ENCODE assay signal across 8 cellular contexts in genomic region chr2:130181880-130182682, GRCh38. TPM values are rescaled to one million over a fixed set of nuclear protein-coding genes. Genes with fewer than 3 reads are reported as not detected.
DNase-seq lines count a peak whose midpoint lies in the region; ATAC-seq and TF ChIP-seq lines count a peak whose summit lies in the region.
"Not testable (repeated sequence)": the region's sequence is repeated elsewhere in the genome, so short reads cannot be mapped to it uniquely, and the experiment has no call there.

TSS of gene MZT2B (plus strand) at chr2:130182262. CDS start at chr2:130182283, 21 bp downstream.

- H2AFZ ChIP-seq in SU-DHL-6 (ENCODE audit: low read depth, low read length, severe bottlenecking) (peak within 1 kb of the TSS; percentile 74), trophoblast cell (ENCODE audit: insufficient read depth, low read length, poor library complexity) (peak within 1 kb of the TSS; percentile 98)

- H3K9me2 ChIP-seq in SU-DHL-6 (replicated peaks; ENCODE audit: insufficient read depth, low read length), result not testable (repeated sequence)

- H4K8ac ChIP-seq in trophoblast cell (ENCODE audit: low read depth, low read length), result peak within 1 kb of the TSS; percentile 100

- H4K12ac ChIP-seq in trophoblast cell (ENCODE audit: low read depth, low read length), result peak within 1 kb of the TSS; percentile 95

- H2BK12ac ChIP-seq in trophoblast cell (ENCODE audit: low read length), result not testable (repeated sequence)

- peak within 1 kb of the TSS; percentile 97 for H2AK5ac ChIP-seq in trophoblast cell (ENCODE audit: low read length)

- H2BK120ac ChIP-seq in trophoblast cell (ENCODE audit: insufficient read depth, low read length, poor library complexity), result peak within 1 kb of the TSS; percentile 95

- not testable (repeated sequence) for TF ChIP-seq EP300 in tibial nerve (IDR thresholded peaks at IDR 0.05)

- TF ChIP-seq CTCF in GM12874 (IDR thresholded peaks at IDR 0.05; ENCODE audit: insufficient read depth, low read depth, low read length) (peak; percentile 78), tibial nerve (IDR thresholded peaks at IDR 0.05) (peak; percentile 82 to 96 (median 93))
- TF ChIP-seq CTCF in SU-DHL-6 (IDR thresholded peaks at IDR 0.05; ENCODE audit: insufficient read depth, low read length, poor library complexity, severe bottlenecking), result not testable (repeated sequence)

- not testable (repeated sequence) for H3K27me3 Mint-ChIP-seq in activated naive CD8-positive, alpha-beta T cell treated with anti-CD3 and anti-CD28 coated beads, Interleukin-2, amount 10 ng/mL, durations not matched to agents 7 days and 5 days

- peak within 1 kb of the TSS; percentile 33 for H3K23ac ChIP-seq in trophoblast cell (ENCODE audit: low read length)

- peaks cover 12% of the 10 kb centered on the region for H3K79me1 ChIP-seq in trophoblast cell (ENCODE audit: low read length)

- H2BK5ac ChIP-seq in trophoblast cell (ENCODE audit: low read depth, low read length, poor library complexity), result peak within 1 kb of the TSS; percentile 95

- POLR2A ChIA-PET in activated naive CD8-positive, alpha-beta T cell treated with anti-CD3 and anti-CD28 coated beads, Interleukin-2, amount 10 ng/mL, durations not matched to agents 7 days and 5 days (lab: Charles Lee), result interaction anchor here (0.8 to 4.4 kb wide), 3 partner anchors 12 to 160 kb away, joined by 3 to 38 read pairs (median 26); partner anchors contain the start of gene IMP4

- H3K9me3 ChIP-seq in SU-DHL-6 (ENCODE audit: insufficient read depth, low read length); trophoblast cell (ENCODE audit: insufficient read depth, low read depth, low read length); tibial nerve: not testable (repeated sequence)

- peak within 1 kb of the TSS; percentile 94 for H4K91ac ChIP-seq in trophoblast cell (ENCODE audit: low read depth, low read length)

- peak within 1 kb of the TSS; percentile 97 for H3K4ac ChIP-seq in trophoblast cell (ENCODE audit: low read depth, low read length)

- H3K9ac ChIP-seq in SU-DHL-6 (ENCODE audit: low read length) (peak within 1 kb of the TSS; percentile 85), trophoblast cell (ENCODE audit: low read length) (peak within 1 kb of the TSS; percentile 94)

- intact Hi-C loops in Right ventricle myocardium superior (cut with DNase I), result loop anchor here (10.0 kb wide), 1 partner anchor 153 kb away; no protein-coding TSS in a partner anchor

- not testable (repeated sequence) for H3K4me1 ChIP-seq in trophoblast cell (ENCODE audit: control insufficient read depth in 1 of 2, insufficient read depth in 2 of 2, low read length in 2 of 2)
- H3K4me1 ChIP-seq in tibial nerve, result peaks cover 0 to 31% (median 17%) of the 10 kb centered on the region in 4 donors

- ATAC-seq in HG02759 (IDR thresholded peaks at IDR 0.05; ENCODE audit: unreplicated experiment) (peak; percentile 84), Right ventricle myocardium superior (ENCODE audit: poor library complexity) (peak; percentile 91)
- ATAC-seq in activated naive CD8-positive, alpha-beta T cell treated with anti-CD3 and anti-CD28 coated beads, Interleukin-2, amount 10 ng/mL, durations not matched to agents 7 days and 5 days (ENCODE audit: low read depth), result peak; percentile 88

- peak within 1 kb of the TSS; percentile 93 for H3K27ac Mint-ChIP-seq in activated naive CD8-positive, alpha-beta T cell treated with anti-CD3 and anti-CD28 coated beads, Interleukin-2, amount 10 ng/mL, durations not matched to agents 7 days and 5 days

- H3K4me2 ChIP-seq in SU-DHL-6 (ENCODE audit: low read depth, low read length, poor library complexity, severe bottlenecking) (peak within 1 kb of the TSS; percentile 82), trophoblast cell (ENCODE audit: low read length) (peak within 1 kb of the TSS; percentile 85)

- H3K4me1 Mint-ChIP-seq in activated naive CD8-positive, alpha-beta T cell treated with anti-CD3 and anti-CD28 coated beads, Interleukin-2, amount 10 ng/mL, durations not matched to agents 7 days and 5 days, result peaks cover 13% of the 10 kb centered on the region

- WGBS in trophoblast cell (ENCODE audit: extremely low coverage, insufficient coverage, insufficient read length), result no CpG with 5 or more reads among the region's 86 CpGs
- 0% methylated on average over 6 to 12 of the region's 86 CpGs for WGBS in tibial nerve, 2 donors

- H3K79me2 ChIP-seq in SU-DHL-6 (ENCODE audit: insufficient read depth, low read length), result peaks cover 64% of the 10 kb centered on the region
- peaks cover 22% of the 10 kb centered on the region for H3K79me2 ChIP-seq in trophoblast cell (ENCODE audit: control insufficient read depth, insufficient read depth, low read length, poor library complexity)

- H3F3A ChIP-seq in SU-DHL-6 (ENCODE audit: insufficient read depth), result not testable (repeated sequence)

- peak within 1 kb of the TSS; percentile 96 for H3K14ac ChIP-seq in trophoblast cell (ENCODE audit: low read length)

- not testable (repeated sequence) for H3K36me3 ChIP-seq in SU-DHL-6 (ENCODE audit: low read length)
- peaks cover 13 to 15% of the 10 kb centered on the region in 2 experiments for H3K36me3 ChIP-seq in trophoblast cell (ENCODE audit: control insufficient read depth in 1 of 2, insufficient read depth in 2 of 2, low read length in 2 of 2)
- peaks cover 0 to 14% (median 0%) of the 10 kb centered on the region in 3 donors for H3K36me3 ChIP-seq in tibial nerve

- DNase-seq in NCI-H1105 treated with DMSO at 0.1 percent for 48 hours (lab: John Stamatoyannopoulos, UW) (peak; percentile 75), Right ventricle myocardium superior (peak; percentile 93), trophoblast cell (peak; percentile 74 to 88), tibial nerve (ENCODE audit: low spot score in 2 of 2) (peak; percentile 67 to 69)
- peak; percentile 96 for DNase-seq in activated naive CD8-positive, alpha-beta T cell treated with anti-CD3 and anti-CD28 coated beads, Interleukin-2, amount 10 ng/mL, durations not matched to agents 7 days and 5 days

- peak in 1 of 2 donors; percentile 22 for TF ChIP-seq POLR2A in tibial nerve (IDR thresholded peaks at IDR 0.05)

- peak within 1 kb of the TSS; percentile 82 for H3K27ac ChIP-seq in SU-DHL-6 (ENCODE audit: low read depth, low read length)
- peak within 1 kb of the TSS; percentile 84 for H3K27ac ChIP-seq in trophoblast cell (ENCODE audit: low read depth, low read length)
- peak within 1 kb of the TSS; percentile 78 to 94 (median 88) for H3K27ac ChIP-seq in tibial nerve

- H3K18ac ChIP-seq in trophoblast cell (ENCODE audit: low read length), result peak within 1 kb of the TSS; percentile 99

- H3K27me3 ChIP-seq in SU-DHL-6 (ENCODE audit: low read length); trophoblast cell (ENCODE audit: insufficient read depth, low read length); tibial nerve: not testable (repeated sequence)

- not testable (repeated sequence) for H4K20me1 ChIP-seq in SU-DHL-6 (ENCODE audit: low read depth, low read length)

- H3K9me3 Mint-ChIP-seq in activated naive CD8-positive, alpha-beta T cell treated with anti-CD3 and anti-CD28 coated beads, Interleukin-2, amount 10 ng/mL, durations not matched to agents 7 days and 5 days, result not testable (repeated sequence)

- H3K4me3 Mint-ChIP-seq in activated naive CD8-positive, alpha-beta T cell treated with anti-CD3 and anti-CD28 coated beads, Interleukin-2, amount 10 ng/mL, durations not matched to agents 7 days and 5 days, result peak within 1 kb of the TSS; percentile 93

- H3K4me3 ChIP-seq in SU-DHL-6 (ENCODE audit: insufficient read depth, low read length, poor library complexity, severe bottlenecking), result peak within 1 kb of the TSS; percentile 77
- peak within 1 kb of the TSS; percentile 96 for H3K4me3 ChIP-seq in trophoblast cell (ENCODE audit: low read depth, low read length)
- H3K4me3 ChIP-seq in tibial nerve, result peak within 1 kb of the TSS; percentile 65 to 90 (median 75)

- not testable (repeated sequence) for H3K36me3 Mint-ChIP-seq in activated naive CD8-positive, alpha-beta T cell treated with anti-CD3 and anti-CD28 coated beads, Interleukin-2, amount 10 ng/mL, durations not matched to agents 7 days and 5 days

RNA-seq across cellular contexts. Expression of gene MZT2B, which starts in this region (rescaled TPM):
- 100 to 1,000 TPM; 400 to 434 TPM for total RNA-seq in activated naive CD8-positive, alpha-beta T cell treated with anti-CD3 and anti-CD28 coated beads, Interleukin-2, amount 10 ng/mL, durations not matched to agents 7 days and 5 days
- total RNA-seq in Right ventricle myocardium superior (554 TPM), tibial nerve (100 to 1,000 TPM; 108 to 190 (median 153) TPM)
- polyA plus RNA-seq in trophoblast cell (2013), result 225 and 236 TPM in 2 replicates

Comparison
In these comparisons a context has a peak if more than half of its experiments do, and no peak if none do; other contexts are left out.
1. Peak in every context shown above with its lines: DNase-seq, ATAC-seq, H3K4me3 ChIP-seq and H3K27ac ChIP-seq.